38 cellular contexts compared by ENCODE assay signal in genomic region chr16:58454856-58455255, GRCh38.
"Had no signal": no experiment of that assay in that cellular context is flagged by ENCODE, and none has a peak within 500 bp of the region (broad histone marks: within the 10 kb centered on the region; RNA-seq: fewer than 3 reads in every experiment).

No MANE protein-coding gene starts in this region.

- H3K27ac ChIP-seq: body of pancreas, brain microvascular endothelial cell, breast epithelium, VCaP had no signal

- FAIRE-seq: astrocyte, TTC549 had no signal

- ATAC-seq: activated CD4-positive, alpha-beta T cell treated with anti-CD3 and anti-CD28 coated beads for 36 hours; activated CD8-positive, alpha-beta T cell treated with anti-CD3 and anti-CD28 coated beads for 36 hours; activated naive CD4-positive, alpha-beta T cell treated with anti-CD3 and anti-CD28 coated beads, Interleukin-2, amount 50 U/mL, for 72 hours; activated T-cell treated with anti-CD3 and anti-CD28 coated beads, Interleukin-2, amount 50 U/mL, for 4 hours; activated T-cell treated with anti-CD3 and anti-CD28 coated beads, Interleukin-2, amount 50 U/mL, for 72 hours; activated T-helper 17 cell treated with anti-CD3 and anti-CD28 coated beads, Interleukin-2, amount 50 U/mL, for 72 hours; body of pancreas had no signal

- H3K4me3 ChIP-seq: adrenal gland, body of pancreas, breast epithelium had no signal

- H3K4me3 Mint-ChIP-seq: activated B cell treated with CpG ODN at 0.5 μM for 24 hours; activated CD4-positive, alpha-beta memory T cell treated with anti-CD3 and anti-CD28 coated beads for 36 hours; activated CD4-positive, alpha-beta T cell treated with anti-CD3 and anti-CD28 coated beads for 36 hours; activated CD4-positive, alpha-beta T cell treated with anti-CD3 and anti-CD28 coated beads, Interleukin-2, amount 10 ng/mL, durations not matched to agents 24 days and 14 days; activated CD8-positive, alpha-beta T cell treated with anti-CD3 and anti-CD28 coated beads for 36 hours; activated naive CD4-positive, alpha-beta T cell treated with anti-CD3 and anti-CD28 coated beads for 36 hours; activated naive CD8-positive, alpha-beta T cell treated with anti-CD3 and anti-CD28 coated beads for 36 hours; activated T-cell treated with anti-CD3 and anti-CD28 coated beads, Interleukin-2, amount 50 U/mL, for 4 hours; activated T-cell treated with anti-CD3 and anti-CD28 coated beads, Interleukin-2, amount 50 U/mL, for 72 hours; activated T-helper 1 cell treated with anti-CD3 and anti-CD28 coated beads, Interleukin-12 subunit alpha, Interleukin-12 subunit beta, Interleukin-2, Interleukin-4 antibody, amounts not matched to agents 30 ng/mL and 10 ng/mL and 1 ng/mL, durations not matched to agents 14 hours and 24 hours and 36 hours; activated T-helper 17 cell treated with anti-CD3 and anti-CD28 coated beads, Interleukin-2, amount 50 U/mL, for 72 hours; central memory CD8-positive, alpha-beta T cell; T-helper 1 cell treated with Interleukin-12 subunit alpha and Interleukin-12 subunit beta and Interleukin-4 antibody, amounts not matched to agents 30 μg/mL and 1 μg/mL, for 36 hours; T-helper 2 cell treated with Interferon-gamma antibody and Interleukin-4, amounts not matched to agents 5 μg/mL and 100 μg/mL, for 36 hours had no signal

- H3K27ac Mint-ChIP-seq: activated B cell treated with CpG ODN at 0.5 μM for 24 hours; activated CD4-positive, alpha-beta memory T cell treated with anti-CD3 and anti-CD28 coated beads for 36 hours; activated CD4-positive, alpha-beta T cell treated with anti-CD3 and anti-CD28 coated beads for 36 hours; activated CD4-positive, alpha-beta T cell treated with anti-CD3 and anti-CD28 coated beads, Interleukin-2, amount 10 ng/mL, durations not matched to agents 24 days and 14 days; activated CD8-positive, alpha-beta T cell treated with anti-CD3 and anti-CD28 coated beads for 36 hours; activated naive CD4-positive, alpha-beta T cell treated with anti-CD3 and anti-CD28 coated beads for 36 hours; activated naive CD8-positive, alpha-beta T cell treated with anti-CD3 and anti-CD28 coated beads for 36 hours; activated T-cell treated with anti-CD3 and anti-CD28 coated beads, Interleukin-2, amount 50 U/mL, for 72 hours; activated T-helper 1 cell treated with anti-CD3 and anti-CD28 coated beads, Interleukin-12 subunit alpha, Interleukin-12 subunit beta, Interleukin-2, Interleukin-4 antibody, amounts not matched to agents 30 ng/mL and 10 ng/mL and 1 ng/mL, durations not matched to agents 14 hours and 24 hours and 36 hours; activated T-helper 17 cell treated with anti-CD3 and anti-CD28 coated beads, Interleukin-2, amount 50 U/mL, for 72 hours; T-helper 1 cell treated with Interleukin-12 subunit alpha and Interleukin-12 subunit beta and Interleukin-4 antibody, amounts not matched to agents 30 μg/mL and 1 μg/mL, for 36 hours; T-helper 2 cell treated with Interferon-gamma antibody and Interleukin-4, amounts not matched to agents 5 μg/mL and 100 μg/mL, for 36 hours had no signal

- H3K27me3 ChIP-seq: adrenal gland, body of pancreas, brain microvascular endothelial cell, breast epithelium had no signal

- H3K36me3 Mint-ChIP-seq: activated CD4-positive, alpha-beta memory T cell treated with anti-CD3 and anti-CD28 coated beads for 36 hours; activated naive CD4-positive, alpha-beta T cell treated with anti-CD3 and anti-CD28 coated beads, Interleukin-2, amount 50 U/mL, for 72 hours; activated naive CD8-positive, alpha-beta T cell treated with anti-CD3 and anti-CD28 coated beads for 36 hours had no signal

- H3K9me3 ChIP-seq: adrenal gland, body of pancreas, breast epithelium had no signal

- H3K4me1 Mint-ChIP-seq: central memory CD8-positive, alpha-beta T cell had no signal

- H3K4me1 ChIP-seq: body of pancreas, breast epithelium had no signal

- DNase-seq: activated B cell treated with CpG ODN at 0.5 μM for 24 hours; activated CD4-positive, alpha-beta memory T cell treated with anti-CD3 and anti-CD28 coated beads for 36 hours; activated CD4-positive, alpha-beta T cell treated with anti-CD3 and anti-CD28 coated beads for 36 hours; activated CD4-positive, alpha-beta T cell treated with anti-CD3 and anti-CD28 coated beads, Interleukin-2, amount 10 ng/mL, durations not matched to agents 24 days and 14 days; activated CD4-positive, alpha-beta T cell treated with anti-CD3 and anti-CD28 coated beads, Interleukin-2, amount 50 U/mL, for 1 hour; activated CD4-positive, alpha-beta T cell treated with anti-CD3 and anti-CD28 coated beads, Interleukin-2, amount 50 U/mL, for 4 hours; activated CD4-positive, CD25-positive, alpha-beta regulatory T cell treated with anti-CD3 and anti-CD28 coated beads, Interleukin-2, amount 50 U/mL, for 72 hours; activated CD8-positive, alpha-beta memory T cell treated with anti-CD3 and anti-CD28 coated beads, Interleukin-2, amount 50 U/mL, for 4 hours; activated CD8-positive, alpha-beta T cell treated with anti-CD3 and anti-CD28 coated beads for 36 hours; activated effector memory CD4-positive, alpha-beta T cell treated with anti-CD3 and anti-CD28 coated beads, Interleukin-2, amount 50 U/mL, for 16 hours; activated gamma-delta T cell treated with Interleukin-2 at 50 U/mL for 16 hours; activated naive CD4-positive, alpha-beta T cell; activated naive CD4-positive, alpha-beta T cell treated with anti-CD3 and anti-CD28 coated beads for 36 hours; activated naive CD4-positive, alpha-beta T cell treated with anti-CD3 and anti-CD28 coated beads, Interleukin-2, amount 50 U/mL, for 16 hours; activated naive CD8-positive, alpha-beta T cell treated with anti-CD3 and anti-CD28 coated beads for 36 hours; activated T-cell treated with anti-CD3 and anti-CD28 coated beads for 4 hours; activated T-cell treated with anti-CD3 and anti-CD28 coated beads, Interleukin-2, amount 50 U/mL, for 1 hour; activated T-cell treated with anti-CD3 and anti-CD28 coated beads, Interleukin-2, amount 50 U/mL, for 4 hours; activated T-cell treated with anti-CD3 and anti-CD28 coated beads, Interleukin-2, amount 50 U/mL, for 72 hours; adrenal gland; amniotic stem cell; aorta; body of pancreas; brain microvascular endothelial cell; cerebellar nuclear complex; T-helper 1 cell; T-helper 2 cell; T-helper 9 cell had no signal

- H3K36me3 ChIP-seq: adrenal gland, brain microvascular endothelial cell, breast epithelium had no signal

- H3K9me3 Mint-ChIP-seq: activated B cell treated with CpG ODN at 0.5 μM for 24 hours; activated CD4-positive, alpha-beta memory T cell treated with anti-CD3 and anti-CD28 coated beads for 36 hours; activated CD4-positive, alpha-beta T cell treated with anti-CD3 and anti-CD28 coated beads, Interleukin-2, amount 10 ng/mL, durations not matched to agents 24 days and 14 days; activated CD8-positive, alpha-beta T cell treated with anti-CD3 and anti-CD28 coated beads for 36 hours; activated naive CD4-positive, alpha-beta T cell treated with anti-CD3 and anti-CD28 coated beads for 36 hours; activated naive CD4-positive, alpha-beta T cell treated with anti-CD3 and anti-CD28 coated beads, Interleukin-2, amount 50 U/mL, for 72 hours; activated naive CD8-positive, alpha-beta T cell treated with anti-CD3 and anti-CD28 coated beads for 36 hours; activated T-cell treated with anti-CD3 and anti-CD28 coated beads, Interleukin-2, amount 50 U/mL, for 4 hours; activated T-cell treated with anti-CD3 and anti-CD28 coated beads, Interleukin-2, amount 50 U/mL, for 72 hours; activated T-helper 1 cell treated with anti-CD3 and anti-CD28 coated beads, Interleukin-12 subunit alpha, Interleukin-12 subunit beta, Interleukin-2, Interleukin-4 antibody, amounts not matched to agents 30 ng/mL and 10 ng/mL and 1 ng/mL, durations not matched to agents 14 hours and 24 hours and 36 hours; activated T-helper 17 cell treated with anti-CD3 and anti-CD28 coated beads, Interleukin-2, amount 50 U/mL, for 72 hours; central memory CD8-positive, alpha-beta T cell; T-helper 1 cell treated with Interleukin-12 subunit alpha and Interleukin-12 subunit beta and Interleukin-4 antibody, amounts not matched to agents 30 μg/mL and 1 μg/mL, for 36 hours; T-helper 2 cell treated with Interferon-gamma antibody and Interleukin-4, amounts not matched to agents 5 μg/mL and 100 μg/mL, for 36 hours had no signal
